ENCODE assay signal across 15 cellular contexts in genomic region chr4:41427306-41427882, GRCh38.
DNase-seq lines count a peak whose midpoint lies in the region; ATAC-seq and TF ChIP-seq lines count a peak whose summit lies in the region.
"Had no signal": no experiment of that assay in that cellular context is flagged by ENCODE, and none has a peak within 500 bp of the region (broad histone marks: within the 10 kb centered on the region; RNA-seq: fewer than 3 reads in every experiment).

No MANE protein-coding gene starts in this region.

- no peak overlapping the region for H2BK5ac ChIP-seq in mesendoderm (ENCODE audit: low read length)

- H3K18ac ChIP-seq in mesendoderm (ENCODE audit: low read length), result peak overlapping the region; percentile 60

- ATAC-seq in gastroesophageal sphincter, result peak; percentile 32

- peaks cover 38 to 85% (median 40%) of the 10 kb centered on the region in 3 donors for H3K4me1 ChIP-seq in gastroesophageal sphincter
- H3K4me1 ChIP-seq in mesendoderm (ENCODE audit: control insufficient read depth, low read depth, low read length), result peaks cover 3% of the 10 kb centered on the region

- no peak overlapping the region for H2AK5ac ChIP-seq in mesendoderm (ENCODE audit: low read length)

- H4K5ac ChIP-seq in mesendoderm (ENCODE audit: low read length), result no peak overlapping the region

- peak overlapping the region; percentile 70 for H3K4ac ChIP-seq in mesendoderm (ENCODE audit: low read depth, low read length)

- H3K79me1 ChIP-seq in mesendoderm (ENCODE audit: low read length), result no peaks in the 10 kb centered on the region

- H2BK120ac ChIP-seq in mesendoderm (ENCODE audit: low read depth, low read length), result peak overlapping the region; percentile 28

- no peak overlapping the region for H4K8ac ChIP-seq in mesendoderm (ENCODE audit: low read depth, low read length)

- peak overlapping the region; percentile 76 for H3K27ac ChIP-seq in VCaP
- peak overlapping the region; percentile 78 to 94 (median 80) for H3K27ac ChIP-seq in gastroesophageal sphincter
- no peak overlapping the region for H3K27ac ChIP-seq in mesendoderm (ENCODE audit: low read depth, low read length)
- H3K27ac ChIP-seq in substantia nigra (ENCODE audit: low read depth, low read length, poor library complexity, severe bottlenecking), result peak overlapping the region; percentile 66
- H3K27ac ChIP-seq: neutrophil had no signal

- H3K9me3 ChIP-seq in gastroesophageal sphincter, result no peaks in the 10 kb centered on the region
- H3K9me3 ChIP-seq: neutrophil had no signal

- TF ChIP-seq EP300 in gastroesophageal sphincter (IDR thresholded peaks at IDR 0.05), result no peak

- no peaks in the 10 kb centered on the region for H3K79me2 ChIP-seq in mesendoderm (ENCODE audit: control insufficient read depth, insufficient read depth, low read length)

- H3K36me3 ChIP-seq in gastroesophageal sphincter (no peaks in the 10 kb centered on the region), mesendoderm (ENCODE audit: control insufficient read depth, insufficient read depth, low read length) (no peaks in the 10 kb centered on the region)
- H3K36me3 ChIP-seq: neutrophil had no signal

- H3K4me2 ChIP-seq in mesendoderm (ENCODE audit: low read length), result no peak overlapping the region

- H3K23ac ChIP-seq in mesendoderm (ENCODE audit: low read length), result no peak overlapping the region

- H3K4me3 ChIP-seq in gastroesophageal sphincter, result no peak overlapping the region
- H3K4me3 ChIP-seq in mesendoderm (ENCODE audit: low read length), result no peak overlapping the region

- 26 to 54% methylated on average over 6 to 7 of the region's 7 CpGs for WGBS in gastroesophageal sphincter (ENCODE audit: low coverage in 1 of 2), 2 donors
- no CpG with 5 or more reads among the region's 7 CpGs for WGBS in mesendoderm (ENCODE audit: extremely low coverage, insufficient coverage, low lambda C conversion rate)

- peak overlapping the region; percentile 98 for H2BK15ac ChIP-seq in mesendoderm (replicated peaks; ENCODE audit: low read depth)

- no peak overlapping the region for H3K56ac ChIP-seq in mesendoderm (ENCODE audit: low read length)

- H3K27me3 ChIP-seq in gastroesophageal sphincter (no peaks in the 10 kb centered on the region), mesendoderm (ENCODE audit: insufficient read depth, low read length, poor library complexity) (no peaks in the 10 kb centered on the region)

- TF ChIP-seq CTCF in VCaP (conservative IDR thresholded peaks at IDR 0.05) (no peak), gastroesophageal sphincter (IDR thresholded peaks at IDR 0.05) (no peak)

- DNase-seq in mesendoderm (no peak), substantia nigra (lab: John Stamatoyannopoulos, UW) (no peak), NCI-H2171 treated with DMSO at 0.1 percent for 48 hours (lab: John Stamatoyannopoulos, UW) (no peak), SHP77 (lab: John Stamatoyannopoulos, UW) (no peak)
- DNase-seq in stimulated activated CD4-positive, alpha-beta T cell treated with anti-CD3 and anti-CD28 coated beads, Interleukin-15, amount 100 ng/mL, for 24 hours, result no peak
- DNase-seq in stimulated activated CD4-positive, alpha-beta T cell treated with anti-CD3 and anti-CD28 coated beads, Interleukin-2, amount 100 ng/mL, for 24 hours, result no peak
- DNase-seq: activated CD4-positive, alpha-beta memory T cell treated with anti-CD3 and anti-CD28 coated beads for 36 hours; kidney glomerular epithelial cell; MM.1S; NCI-H2081; NK-92 treated with Interleukin-12 subunit alpha and Interleukin-12 subunit beta, amount 100 ng/mL, for 24 hours; T-helper 9 cell had no signal

- no peak for TF ChIP-seq POLR2A in gastroesophageal sphincter (IDR thresholded peaks at IDR 0.05)

- H3K9ac ChIP-seq in mesendoderm (ENCODE audit: low read length), result no peak overlapping the region
